In genomic region chr10:77545585-77545984, GRCh38 we compare ENCODE assay signal across 22 cellular contexts.
DNase-seq lines count a peak whose midpoint lies in the region; ATAC-seq, FAIRE-seq and TF ChIP-seq lines count a peak whose summit lies in the region.
"Had no signal": no experiment of that assay in that cellular context is flagged by ENCODE, and none has a peak within 500 bp of the region (broad histone marks: within the 10 kb centered on the region; RNA-seq: fewer than 3 reads in every experiment).

No MANE protein-coding gene starts in this region.

- no peak overlapping the region for H2AK5ac ChIP-seq in mesenchymal stem cell (ENCODE audit: low read length, severe bottlenecking)

- BruUV-seq in HepG2 (replicated peaks; lab: Mats Ljungman, UMichigan) (no TSS peak), PC-3 (replicated peaks; lab: Mats Ljungman, UMichigan) (no TSS peak)

- no peak overlapping the region for H3K4ac ChIP-seq in mesenchymal stem cell (ENCODE audit: low read depth in 1 of 2, low read length in 2 of 2)

- no peak overlapping the region for H3K27ac ChIP-seq in liver (ENCODE audit: low read depth in 1 of 2, low read length in 2 of 2)
- H3K27ac ChIP-seq in HepG2 (ENCODE audit: extremely low read length, insufficient read depth, low read length): no peak overlapping the region
- H3K27ac ChIP-seq in mesenchymal stem cell (ENCODE audit: low read length, poor library complexity, severe bottlenecking): no peak overlapping the region
- H3K27ac ChIP-seq in skeletal muscle tissue (ENCODE audit: low read depth, low read length): peak overlapping the region; percentile 57
- H3K27ac ChIP-seq in stomach: peak overlapping the region in 1 of 5 donors; percentile 26
- no peak overlapping the region for H3K27ac ChIP-seq in PC-3 (ENCODE audit: low read length)
- H3K27ac ChIP-seq: 22Rv1 had no signal

- H3K4me2 ChIP-seq in HepG2 (ENCODE audit: low read depth, low read length) (no peak overlapping the region), mesenchymal stem cell (ENCODE audit: low read length, poor library complexity, severe bottlenecking) (no peak overlapping the region), PC-3 (ENCODE audit: low read length) (no peak overlapping the region)

- TF ChIP-seq POLR2A in HepG2 (IDR thresholded peaks at IDR 0.05; ENCODE audit: insufficient read depth in 1 of 2, low read depth in 2 of 2, low read length in 2 of 2) (no peak), stomach (IDR thresholded peaks at IDR 0.05) (no peak)

- no peaks in the 10 kb centered on the region for H3K36me3 ChIP-seq in liver (ENCODE audit: control insufficient read depth in 4 of 4, insufficient read depth in 3 of 4, low read depth in 1 of 4, low read length in 3 of 4)
- no peaks in the 10 kb centered on the region for H3K36me3 ChIP-seq in HepG2 (replicated peaks in 1 of 2; ENCODE audit: control insufficient read depth in 1 of 2, insufficient read depth in 2 of 2, low read length in 2 of 2)
- no peaks in the 10 kb centered on the region for H3K36me3 ChIP-seq in mesenchymal stem cell (ENCODE audit: control insufficient read depth in 1 of 2, insufficient read depth in 2 of 2, low read depth in 1 of 2, low read length in 2 of 2)
- no peaks in the 10 kb centered on the region for H3K36me3 ChIP-seq in skeletal muscle tissue (ENCODE audit: control insufficient read depth in 3 of 3, insufficient read depth in 3 of 3, low read length in 3 of 3)
- H3K36me3 ChIP-seq in mucosa of descending colon (ENCODE audit: low read depth): no peaks in the 10 kb centered on the region
- no peaks in the 10 kb centered on the region for H3K36me3 ChIP-seq in stomach
- peaks cover 10% of the 10 kb centered on the region; the same call in 1 of the 2 replicates for H3K36me3 ChIP-seq in PC-3 (ENCODE audit: low read depth, low read length)

- no peak for FAIRE-seq in HepG2 (lab: Jason Lieb, UNC)
- FAIRE-seq: G401.6 had no signal

- H3K4me1 ChIP-seq in liver (ENCODE audit: control insufficient read depth in 4 of 4, insufficient read depth in 4 of 4, low read length in 3 of 4): peaks cover 0 to 5% (median 3%) of the 10 kb centered on the region in 4 donors
- H3K4me1 ChIP-seq in HepG2 (ENCODE audit: insufficient read depth, low read length): no peaks in the 10 kb centered on the region
- H3K4me1 ChIP-seq in mesenchymal stem cell (ENCODE audit: control insufficient read depth, insufficient read depth, low read depth, low read length): no peaks in the 10 kb centered on the region
- H3K4me1 ChIP-seq in skeletal muscle tissue (ENCODE audit: control insufficient read depth in 3 of 3, insufficient read depth in 3 of 3, low read length in 3 of 3): peaks cover 27 to 49% (median 27%) of the 10 kb centered on the region in 3 donors
- peaks cover 4% of the 10 kb centered on the region for H3K4me1 ChIP-seq in mucosa of descending colon (ENCODE audit: low read depth)
- H3K4me1 ChIP-seq in stomach: peaks cover 0 to 9% (median 3%) of the 10 kb centered on the region in 4 donors
- no peaks in the 10 kb centered on the region for H3K4me1 ChIP-seq in PC-3 (ENCODE audit: insufficient read depth, low read length)

- TF ChIP-seq EP300 in HepG2 (IDR thresholded peaks at IDR 0.05; ENCODE audit: low read depth in 2 of 2, low read length in 2 of 2) (no peak), HepG2 (CRISPR knock-in tag; IDR thresholded peaks at IDR 0.05; ENCODE audit: borderline replicate concordance) (no peak), stomach (IDR thresholded peaks at IDR 0.05) (no peak)

- POLR2A ChIA-PET in HepG2 (lab: Yijun Ruan, JAX): no interaction called here
- POLR2A ChIA-PET in PC-3 (lab: Charles Lee; ENCODE audit: unreplicated experiment): no interaction called here

- H3K18ac ChIP-seq in mesenchymal stem cell (ENCODE audit: low read depth in 1 of 2, low read length in 2 of 2): no peak overlapping the region

- TF ChIP-seq RAD21 in liver (IDR thresholded peaks at IDR 0.05) (no peak), HepG2 (CRISPR knock-in tag; IDR thresholded peaks at IDR 0.05) (no peak)

- no peak overlapping the region for H3K9ac ChIP-seq in liver (ENCODE audit: low read depth in 1 of 2, low read length in 2 of 2)
- no peak overlapping the region for H3K9ac ChIP-seq in HepG2 (ENCODE audit: insufficient read depth, low read depth, low read length)
- H3K9ac ChIP-seq in mesenchymal stem cell (ENCODE audit: low read length): no peak overlapping the region
- peak overlapping the region in 1 of 3 donors; percentile 50 for H3K9ac ChIP-seq in skeletal muscle tissue (ENCODE audit: low read depth in 1 of 3, low read length in 3 of 3)
- H3K9ac ChIP-seq in PC-3 (ENCODE audit: low read length): no peak overlapping the region

- no peaks in the 10 kb centered on the region for H3K9me2 ChIP-seq in PC-3 (replicated peaks; ENCODE audit: low read length)

- H3K4me3 ChIP-seq in liver (ENCODE audit: low read depth in 1 of 3, low read length in 3 of 3) (no peak overlapping the region), HepG2 (replicated peaks in 1 of 3; ENCODE audit: insufficient read depth in 1 of 3, low read depth in 2 of 3, low read length in 3 of 3) (no peak overlapping the region), mesenchymal stem cell (ENCODE audit: insufficient read depth in 1 of 2, low read depth in 1 of 2, low read length in 2 of 2) (no peak overlapping the region), skeletal muscle tissue (ENCODE audit: low read length in 3 of 3) (peak overlapping the region in 1 of 3 donors; percentile 6), mucosa of descending colon (no peak overlapping the region), stomach (no peak overlapping the region), PC-3 (ENCODE audit: low read length) (no peak overlapping the region)

- no peak overlapping the region for H2BK120ac ChIP-seq in mesenchymal stem cell (ENCODE audit: low read depth, low read length)

- H2BK12ac ChIP-seq in mesenchymal stem cell (ENCODE audit: low read length in 2 of 2): no peak overlapping the region

- no peak overlapping the region for H3K14ac ChIP-seq in mesenchymal stem cell (ENCODE audit: low read length in 2 of 2)

- intact Hi-C loops in HepG2 (cut with micrococcal nuclease; ENCODE audit: unreplicated experiment): no loop called here
- intact Hi-C loops in mucosa of descending colon (cut with DNase I, micrococcal nuclease): no loop called here
- intact Hi-C loops in stomach (cut with DNase I; ENCODE audit: low total_unique reads): no loop called here
- intact Hi-C loops in PC-3 (cut with micrococcal nuclease): no loop called here

- no peaks in the 10 kb centered on the region for H3K79me2 ChIP-seq in HepG2 (ENCODE audit: insufficient read depth, low read length)
- peaks cover 24% of the 10 kb centered on the region; the same call in 1 of the 2 replicates for H3K79me2 ChIP-seq in PC-3 (ENCODE audit: low read length)

- no peak for ATAC-seq in HepG2
- ATAC-seq in mucosa of descending colon: no peak
- no peak for ATAC-seq in PC-3

- H3K79me1 ChIP-seq in mesenchymal stem cell (replicated peaks; ENCODE audit: low read length, poor library complexity, severe bottlenecking): peaks cover 27% of the 10 kb centered on the region

- 67% methylated on average over 7 of the region's 7 CpGs for WGBS in liver
- 18% methylated on average over 4 of the region's 7 CpGs for WGBS in HepG2 (ENCODE audit: low lambda C conversion rate)
- WGBS in mesenchymal stem cell: 89% methylated on average over 7 of the region's 7 CpGs
- 89 to 94% (median 90%) methylated on average over 5 to 7 of the region's 7 CpGs for WGBS in stomach, 5 donors

- no peaks in the 10 kb centered on the region for H4K20me1 ChIP-seq in HepG2 (ENCODE audit: insufficient read depth, low read length)
- H4K20me1 ChIP-seq in PC-3 (ENCODE audit: low read length): no peaks in the 10 kb centered on the region

- in situ Hi-C loops in HepG2 (cut with HindIII; ENCODE audit: extremely low pct_ligation_motif_present, low pct_unique_long_range_greater_than_20kb): no loop called here

- peak overlapping the region; percentile 3 for H4K91ac ChIP-seq in mesenchymal stem cell (ENCODE audit: low read length)

- peak overlapping the region in 1 of 2 experiments; percentile 8 for H3K23ac ChIP-seq in mesenchymal stem cell (ENCODE audit: low read length in 2 of 2)

- H3K27me3 ChIP-seq in liver (ENCODE audit: control insufficient read depth in 4 of 4, insufficient read depth in 4 of 4, low read length in 3 of 4) (no peaks in the 10 kb centered on the region), HepG2 (ENCODE audit: control insufficient read depth in 1 of 2, insufficient read depth in 2 of 2, low read length in 2 of 2) (no peaks in the 10 kb centered on the region; a peak in 1 of 5 replicates), mesenchymal stem cell (ENCODE audit: control insufficient read depth in 1 of 2, insufficient read depth in 1 of 2, low read length in 2 of 2) (no peaks in the 10 kb centered on the region), skeletal muscle tissue (ENCODE audit: control insufficient read depth in 3 of 3, insufficient read depth in 3 of 3, low read length in 3 of 3) (no peaks in the 10 kb centered on the region), stomach (no peaks in the 10 kb centered on the region), PC-3 (ENCODE audit: low read length) (no peaks in the 10 kb centered on the region)

- H2AFZ ChIP-seq in HepG2 (ENCODE audit: low read length) (no peak overlapping the region), mesenchymal stem cell (ENCODE audit: low read depth, low read length) (no peak overlapping the region), PC-3 (ENCODE audit: low read length) (no peak overlapping the region)

- CTCF ChIA-PET in HepG2 (lab: Yijun Ruan, JAX; ENCODE audit: low intra/inter-chr PET ratio, low total read pairs): no interaction called here
- CTCF ChIA-PET in PC-3 (lab: Charles Lee): no interaction called here

- H2BK15ac ChIP-seq in mesenchymal stem cell (ENCODE audit: low read depth, poor library complexity, severe bottlenecking): no peak overlapping the region

- H3K9me3 ChIP-seq in liver (ENCODE audit: control insufficient read depth in 4 of 4, low read length in 3 of 4) (no peaks in the 10 kb centered on the region), HepG2 (ENCODE audit: low read length) (no peaks in the 10 kb centered on the region), mesenchymal stem cell (ENCODE audit: control insufficient read depth, low read length) (no peaks in the 10 kb centered on the region), skeletal muscle tissue (ENCODE audit: control insufficient read depth in 3 of 3, low read length in 3 of 3) (no peaks in the 10 kb centered on the region), mucosa of descending colon (no peaks in the 10 kb centered on the region), stomach (peaks cover 0 to 4% (median 0%) of the 10 kb centered on the region in 4 donors), PC-3 (ENCODE audit: low read length) (no peaks in the 10 kb centered on the region)

- DNase-seq in HepG2 (ENCODE audit: low spot score) (no peak), mesenchymal stem cell (no peak), mucosa of descending colon (no peak), D341Med (ENCODE audit: low spot score) (no peak), stomach (no peak), PC-3 (no peak)
- DNase-seq: DMS 273 treated with DMSO at 0.1 percent for 48 hours, DND-41, H9, KG1, NCI-H1417, NCI-H187, NCI-H2107, NCI-H2227 treated with DMSO at 0.1 percent for 48 hours, NCI-H510A treated with DMSO at 0.1 percent for 48 hours, NCI-H774, OCI-M1, RPMI8226 had no signal

- TF ChIP-seq CTCF in liver (IDR thresholded peaks at IDR 0.05; ENCODE audit: low read depth, low read length, missing input control) (no peak), HepG2 (CRISPR knock-in tag; IDR thresholded peaks at IDR 0.05) (no peak), mucosa of descending colon (IDR thresholded peaks at IDR 0.05) (no peak), stomach (IDR thresholded peaks at IDR 0.05) (no peak), PC-3 (conservative IDR thresholded peaks at IDR 0.05; ENCODE audit: low read depth, low read length) (no peak)

- no peaks in the 10 kb centered on the region for H3F3A ChIP-seq in PC-3 (ENCODE audit: low read length, unreplicated experiment)

- no peak overlapping the region for H2BK5ac ChIP-seq in mesenchymal stem cell (ENCODE audit: low read depth, low read length, poor library complexity, severe bottlenecking)

- no peak overlapping the region for H4K8ac ChIP-seq in mesenchymal stem cell (ENCODE audit: low read length)
